In the genomic region with DNA sequence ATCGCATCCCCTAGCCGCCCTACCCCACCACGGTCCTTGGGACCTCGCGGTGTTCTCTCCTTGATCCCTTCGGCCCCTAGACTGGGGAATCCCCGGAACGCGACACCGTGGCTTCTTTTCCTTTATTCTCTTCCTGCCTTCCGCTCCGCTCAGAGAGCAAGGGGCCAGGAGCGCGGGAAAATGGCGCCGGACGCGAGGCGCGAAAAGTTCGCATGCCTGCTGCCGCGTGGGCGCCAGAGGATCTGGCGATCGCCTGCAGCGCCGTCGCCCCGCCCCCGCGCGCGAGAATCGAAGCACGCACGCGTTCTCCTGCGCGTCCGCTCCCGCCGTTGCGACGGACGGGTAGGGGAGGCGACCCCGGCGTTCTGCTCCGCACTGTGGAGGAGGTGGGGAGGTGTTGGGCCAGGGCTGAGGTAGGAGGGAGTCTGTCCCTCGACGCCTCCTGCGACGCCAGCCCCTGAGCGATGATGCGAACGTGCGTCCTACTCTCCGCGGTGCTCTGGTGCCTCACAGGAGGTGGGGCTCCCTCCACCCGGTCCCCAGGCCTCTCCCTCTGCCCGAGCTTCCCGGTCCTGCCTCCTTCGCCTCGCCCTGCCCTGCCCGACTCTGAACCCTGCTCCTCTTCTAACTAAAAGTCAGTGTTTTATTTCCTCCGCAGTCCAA, we compare ENCODE assay signal across 12 cellular contexts. TPM values are rescaled to one million over a fixed set of nuclear protein-coding genes. Genes with fewer than 3 reads are reported as not detected.
DNase-seq lines count a peak whose midpoint lies in the region; ATAC-seq and TF ChIP-seq lines count a peak whose summit lies in the region.
"Had no signal": no experiment of that assay in that cellular context is flagged by ENCODE, and none has a peak within 500 bp of the region (broad histone marks: within the 10 kb centered on the region; RNA-seq: fewer than 3 reads in every experiment).

A gene with protein sequence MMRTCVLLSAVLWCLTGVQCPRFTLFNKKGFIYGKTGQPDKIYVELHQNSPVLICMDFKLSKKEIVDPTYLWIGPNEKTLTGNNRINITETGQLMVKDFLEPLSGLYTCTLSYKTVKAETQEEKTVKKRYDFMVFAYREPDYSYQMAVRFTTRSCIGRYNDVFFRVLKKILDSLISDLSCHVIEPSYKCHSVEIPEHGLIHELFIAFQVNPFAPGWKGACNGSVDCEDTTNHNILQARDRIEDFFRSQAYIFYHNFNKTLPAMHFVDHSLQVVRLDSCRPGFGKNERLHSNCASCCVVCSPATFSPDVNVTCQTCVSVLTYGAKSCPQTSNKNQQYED (plus strand): TSS at position 312 of the 663 bp plus-strand sequence. CDS start 153 bp downstream, at position 465.

- no peak within 1 kb of the TSS; the same call in 1 of the 2 replicates for H2AFZ ChIP-seq in OCI-LY3 (ENCODE audit: low read depth, low read length)

- H3K9me3 ChIP-seq in OCI-LY3 (ENCODE audit: insufficient read depth, low read length) (no peaks in the 10 kb centered on the region), spleen (peaks cover 0 to 10% (median 0%) of the 10 kb centered on the region in 8 donors), tibial artery (peaks cover 0 to 10% (median 7%) of the 10 kb centered on the region in 3 donors), gastrocnemius medialis (peaks cover 0 to 4% (median 0%) of the 10 kb centered on the region in 3 donors), left ventricle myocardium inferior (replicated peaks) (no peaks in the 10 kb centered on the region)

- H3K27me3 ChIP-seq in OCI-LY3 (ENCODE audit: low read depth, low read length) (no peaks in the 10 kb centered on the region), spleen (replicated peaks in 1 of 7) (peaks cover 0 to 51% (median 23%) of the 10 kb centered on the region in 7 donors), tibial artery (peaks cover under 1 to 58% of the 10 kb centered on the region in 2 donors), gastrocnemius medialis (peaks cover 56 to 60% (median 58%) of the 10 kb centered on the region in 3 donors), left ventricle myocardium inferior (ENCODE audit: low read depth) (peaks cover 74% of the 10 kb centered on the region)

- H3K4me3 ChIP-seq in OCI-LY3 (ENCODE audit: low read length) = peak within 1 kb of the TSS; percentile 66
- H3K4me3 ChIP-seq in spleen = peak within 1 kb of the TSS in 7 of 8 donors; percentile 1 to 61 (median 23)
- no peak within 1 kb of the TSS for H3K4me3 ChIP-seq in tibial artery
- H3K4me3 ChIP-seq in gastrocnemius medialis = no peak within 1 kb of the TSS
- H3K4me3 ChIP-seq in left ventricle myocardium inferior = no peak within 1 kb of the TSS
- H3K4me3 ChIP-seq: BLaER1 treated with 17β-estradiol and CSF1 and Interleukin-3, amounts not matched to agents 10 nM and 100 nM had no signal

- H3K4me1 ChIP-seq in OCI-LY3 (ENCODE audit: low read length) (peaks cover 69% of the 10 kb centered on the region), spleen (peaks cover 0 to 82% (median 41%) of the 10 kb centered on the region in 6 donors), tibial artery (peaks cover 0 to 6% (median 3%) of the 10 kb centered on the region in 4 donors), gastrocnemius medialis (peaks cover 0 to 5% of the 10 kb centered on the region in 2 donors), left ventricle myocardium inferior (peaks cover 10% of the 10 kb centered on the region)

- no peak for TF ChIP-seq CTCF in OCI-LY3 (IDR thresholded peaks at IDR 0.05; ENCODE audit: low read depth, low read length)
- TF ChIP-seq CTCF in spleen (IDR thresholded peaks at IDR 0.05 in 8 of 11, conservative IDR thresholded peaks at IDR 0.05 in 3 of 11) = no peak
- TF ChIP-seq CTCF in tibial artery (IDR thresholded peaks at IDR 0.05) = no peak
- TF ChIP-seq CTCF in gastrocnemius medialis (IDR thresholded peaks at IDR 0.05 in 4 of 5, conservative IDR thresholded peaks at IDR 0.05 in 1 of 5) = no peak
- no peak for TF ChIP-seq CTCF in left ventricle myocardium inferior (IDR thresholded peaks at IDR 0.05; ENCODE audit: borderline replicate concordance)

- in situ Hi-C loops in gastrocnemius medialis (cut with MboI; ENCODE audit: low sequenced_read_pairs in 4 of 4) = no loop called here

- H3K27ac ChIP-seq in OCI-LY3 (ENCODE audit: low read length) (peak within 1 kb of the TSS; percentile 98), spleen (peak within 1 kb of the TSS; percentile 62 to 93 (median 86)), tibial artery (no peak within 1 kb of the TSS), gastrocnemius medialis (no peak within 1 kb of the TSS), left ventricle myocardium inferior (replicated peaks) (no peak within 1 kb of the TSS)
- H3K27ac ChIP-seq: BLaER1 treated with 17β-estradiol and CSF1 and Interleukin-3, amounts not matched to agents 10 nM and 100 nM had no signal

- peak; percentile 36 for DNase-seq in D341Med (ENCODE audit: low spot score)
- DNase-seq in activated gamma-delta T cell treated with Interleukin-2 at 50 U/mL for 16 hours = peak; percentile 18
- peak; percentile 87 for DNase-seq in spleen
- DNase-seq in tibial artery = no peak
- no peak for DNase-seq in gastrocnemius medialis
- no peak for DNase-seq in NCI-H82 (lab: John Stamatoyannopoulos, UW)
- no peak for DNase-seq in left ventricle myocardium inferior

- TF ChIP-seq POLR2A in spleen (IDR thresholded peaks at IDR 0.05) (no peak), gastrocnemius medialis (IDR thresholded peaks at IDR 0.05) (no peak)

- intact Hi-C loops in spleen (cut with DNase I; ENCODE audit: low total_unique reads) (loop anchor here (10.0 kb wide), 2 partner anchors 113 to 243 kb away; a partner anchor contains a TSS), tibial artery (cut with DNase I; ENCODE audit: low total_unique reads) (no loop called here), gastrocnemius medialis (cut with DNase I; ENCODE audit: low total_unique reads) (no loop called here), left ventricle myocardium inferior (cut with micrococcal nuclease) (no loop called here)

- H3K79me2 ChIP-seq in OCI-LY3 (ENCODE audit: low read length) = peaks cover 23% of the 10 kb centered on the region

- no peak for ATAC-seq in gastrocnemius medialis

- H3K9ac ChIP-seq in OCI-LY3 (ENCODE audit: low read length) = peak within 1 kb of the TSS; percentile 83
- H3K9ac ChIP-seq: BLaER1 treated with 17β-estradiol and CSF1 and Interleukin-3, amounts not matched to agents 10 nM and 100 nM had no signal

- H3K4me2 ChIP-seq in OCI-LY3 (ENCODE audit: low read length) = peak within 1 kb of the TSS; percentile 84
- H3K4me2 ChIP-seq: BLaER1 treated with 17β-estradiol and CSF1 and Interleukin-3, amounts not matched to agents 10 nM and 100 nM had no signal

- 22 to 53% (median 33%) methylated on average over 55 to 67 of the region's 67 CpGs for WGBS in spleen, 5 donors

- H3K36me3 ChIP-seq in OCI-LY3 (replicated peaks; ENCODE audit: low read depth, low read length) (no peaks in the 10 kb centered on the region), spleen (no peaks in the 10 kb centered on the region), tibial artery (no peaks in the 10 kb centered on the region), gastrocnemius medialis (no peaks in the 10 kb centered on the region), left ventricle myocardium inferior (no peaks in the 10 kb centered on the region)
- H3K36me3 ChIP-seq: BLaER1 treated with 17β-estradiol and CSF1 and Interleukin-3, amounts not matched to agents 10 nM and 100 nM had no signal

- no peaks in the 10 kb centered on the region for H4K20me1 ChIP-seq in OCI-LY3 (ENCODE audit: insufficient read depth, low read length)

RNA-seq across cellular contexts. Expression of the gene that starts here (rescaled TPM):
- under 1 TPM in 3 of 7 donors, not detected in 4; 0.16 to 0.46 (median 0.17) TPM for total RNA-seq in spleen
- under 1 TPM; 0.22 to 0.29 (median 0.24) TPM for polyA plus RNA-seq in spleen
- total RNA-seq in gastrocnemius medialis = not detected
- not detected for total RNA-seq in left ventricle myocardium inferior
- total RNA-seq: kidney epithelial cell, LHCN-M2, SK-MEL-5 had no signal

Comparison
In these comparisons a context has a peak if more than half of its experiments do, and no peak if none do; other contexts are left out.
1. Peak in DNase-seq, H3K4me3 ChIP-seq and H3K27ac ChIP-seq in spleen; RNA of the gene not detected or under 1 TPM.
2. DNase-seq: peak in D341Med (single experiment) and activated gamma-delta T cell treated with Interleukin-2 at 50 U/mL for 16 hours (single experiment); none in tibial artery (0 of 2), gastrocnemius medialis (0 of 2), NCI-H82 (single experiment) and left ventricle myocardium inferior (single experiment).